10 cellular contexts compared by ENCODE assay signal in genomic region chr6:160013987-160014868, GRCh38. TPM values are rescaled to one million over a fixed set of nuclear protein-coding genes. Genes with fewer than 3 reads are reported as not detected.
DNase-seq lines count a peak whose midpoint lies in the region; ATAC-seq and TF ChIP-seq lines count a peak whose summit lies in the region.
"Had no signal": no experiment of that assay in that cellular context is flagged by ENCODE, and none has a peak within 500 bp of the region (broad histone marks: within the 10 kb centered on the region; RNA-seq: fewer than 3 reads in every experiment).

No MANE protein-coding gene starts in this region.

- no peaks in the 10 kb centered on the region for H3K9me3 ChIP-seq in lung (ENCODE audit: control insufficient read depth in 2 of 2, insufficient read depth in 1 of 2, low read length in 1 of 2)

- POLR2A ChIA-PET in activated CD8-positive, alpha-beta T cell treated with anti-CD3 and anti-CD28 coated beads for 36 hours (lab: Charles Lee): interaction anchor here (0.6 to 3.1 kb wide), 2 partner anchors 32 to 83 kb away, joined by 3 to 18 read pairs; no protein-coding TSS in a partner anchor

- H3K36me3 ChIP-seq in lung (ENCODE audit: control insufficient read depth in 2 of 2, insufficient read depth in 2 of 2, low read length in 2 of 2): peaks cover 2 to 17% of the 10 kb centered on the region in 2 donors

- H3K27me3 ChIP-seq in lung (ENCODE audit: control insufficient read depth, insufficient read depth): no peaks in the 10 kb centered on the region

- ATAC-seq in HG03378 (IDR thresholded peaks at IDR 0.05; ENCODE audit: unreplicated experiment) (peak; percentile 62), lung (ENCODE audit: insufficient read depth, low FRiP score) (peak; percentile 81), HG02840 (IDR thresholded peaks at IDR 0.05; ENCODE audit: low FRiP score, unreplicated experiment) (no peak), GM18520 (IDR thresholded peaks at IDR 0.05; ENCODE audit: unreplicated experiment) (no peak), GM21619 (IDR thresholded peaks at IDR 0.05; ENCODE audit: unreplicated experiment) (no peak)
- ATAC-seq in activated CD8-positive, alpha-beta T cell treated with anti-CD3 and anti-CD28 coated beads for 36 hours: no peak
- ATAC-seq: esophagus mucosa had no signal

- CTCF ChIA-PET in activated CD8-positive, alpha-beta T cell treated with anti-CD3 and anti-CD28 coated beads for 36 hours (lab: Charles Lee): interaction anchor here (0.7 to 1.1 kb wide), 5 partner anchors 9 to 34 kb away, joined by 3 to 5 read pairs (median 3); no protein-coding TSS in a partner anchor

- H3K4me1 Mint-ChIP-seq in activated CD8-positive, alpha-beta T cell treated with anti-CD3 and anti-CD28 coated beads for 36 hours (ENCODE audit: low read depth): peaks cover 68% of the 10 kb centered on the region

- H3K4me3 Mint-ChIP-seq in activated CD8-positive, alpha-beta T cell treated with anti-CD3 and anti-CD28 coated beads for 36 hours: peak overlapping the region; percentile 22

- H3K27ac Mint-ChIP-seq in activated CD8-positive, alpha-beta T cell treated with anti-CD3 and anti-CD28 coated beads for 36 hours: peak overlapping the region; percentile 84

- H3K4me1 ChIP-seq in lung (ENCODE audit: control insufficient read depth in 2 of 2, insufficient read depth in 2 of 2, low read length in 2 of 2): peaks cover 0 to 7% of the 10 kb centered on the region in 2 donors
- H3K4me1 ChIP-seq: parathyroid adenoma had no signal

- H3K27me3 Mint-ChIP-seq in activated CD8-positive, alpha-beta T cell treated with anti-CD3 and anti-CD28 coated beads for 36 hours: no peaks in the 10 kb centered on the region

- DNase-seq in DMS153 treated with DMSO at 0.1 percent for 48 hours (lab: John Stamatoyannopoulos, UW; ENCODE audit: unreplicated experiment) (peak; percentile 61), lung (ENCODE audit: low spot score) (no peak)
- DNase-seq in activated CD8-positive, alpha-beta T cell treated with anti-CD3 and anti-CD28 coated beads for 36 hours: peak; percentile 31
- DNase-seq: NCI-H524 treated with DMSO at 0.1 percent for 48 hours had no signal

- peaks cover 76% of the 10 kb centered on the region for H3K36me3 Mint-ChIP-seq in activated CD8-positive, alpha-beta T cell treated with anti-CD3 and anti-CD28 coated beads for 36 hours (ENCODE audit: low read depth)

- WGBS in lung, 2 donors: 38 to 61% methylated on average over 4 of the region's 4 CpGs

- H3K4me3 ChIP-seq in lung: no peak overlapping the region

- no peak overlapping the region for H3K27ac ChIP-seq in lung (ENCODE audit: low read depth in 1 of 2, low read length in 1 of 2)
- H3K27ac ChIP-seq: parathyroid adenoma had no signal

- peaks cover 3% of the 10 kb centered on the region for H3K9me3 Mint-ChIP-seq in activated CD8-positive, alpha-beta T cell treated with anti-CD3 and anti-CD28 coated beads for 36 hours

- TF ChIP-seq CTCF in activated CD8-positive, alpha-beta T cell treated with anti-CD3 and anti-CD28 coated beads for 36 hours (IDR thresholded peaks at IDR 0.05): no peak
- no peak for TF ChIP-seq CTCF in lung (IDR thresholded peaks at IDR 0.05; ENCODE audit: control extremely low read depth, extremely low read depth)

- intact Hi-C loops in activated CD8-positive, alpha-beta T cell treated with anti-CD3 and anti-CD28 coated beads for 36 hours (cut with micrococcal nuclease): no loop called here

RNA-seq across cellular contexts. Expression of gene IGF2R, which starts 45.3 kb away (rescaled TPM):
- 10 to 100 TPM; 81.7 to 82.4 TPM for total RNA-seq in activated CD8-positive, alpha-beta T cell treated with anti-CD3 and anti-CD28 coated beads for 36 hours
- 100 to 1,000 TPM; 118 to 125 TPM for total RNA-seq in lung
- 10 to 100 TPM; 30.0 to 67.3 TPM for polyA plus RNA-seq in lung

Comparison
In these comparisons a context has a peak if more than half of its experiments do, and no peak if none do; other contexts are left out.
1. ATAC-seq: peak in HG03378 (single experiment) and lung (single experiment); none in activated CD8-positive, alpha-beta T cell treated with anti-CD3 and anti-CD28 coated beads for 36 hours (single experiment), HG02840 (single experiment), GM18520 (single experiment) and GM21619 (single experiment).